Comparison of ENCODE assay signal across 8 cellular contexts in the genomic region with DNA sequence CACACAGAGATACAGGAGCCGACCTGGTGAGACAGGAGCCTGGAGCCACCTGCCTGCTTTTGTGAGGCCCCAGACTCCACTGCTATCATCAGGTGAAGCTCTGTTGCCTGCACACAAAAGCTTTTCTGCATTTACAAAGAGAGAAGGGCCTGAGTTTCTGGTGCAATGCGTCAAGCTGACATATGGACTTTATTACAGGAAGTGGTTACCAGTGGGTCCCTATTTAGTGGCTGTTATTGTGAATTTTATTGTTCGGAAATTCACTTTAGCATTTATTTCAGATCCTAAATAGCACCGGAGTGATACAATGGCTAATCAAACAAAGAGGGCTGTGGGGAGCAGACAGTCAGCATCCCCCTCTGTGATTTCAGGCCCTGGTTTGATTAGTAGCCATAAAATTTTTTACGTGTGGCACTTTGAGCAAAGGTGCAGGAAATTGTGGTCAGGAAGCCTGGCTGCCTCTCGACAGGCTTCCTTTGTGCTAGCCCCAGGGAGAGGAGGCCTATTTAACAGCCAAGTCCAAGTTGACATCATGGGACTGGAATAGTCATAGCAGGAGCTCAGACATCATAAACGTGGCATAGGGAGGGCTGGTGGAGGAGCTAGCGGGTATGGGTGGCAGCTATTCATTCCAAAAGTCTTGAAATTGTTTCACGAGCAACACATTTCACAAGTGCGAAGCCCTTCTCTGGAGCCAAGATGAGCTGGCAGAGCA. TPM values are rescaled to one million over a fixed set of nuclear protein-coding genes. Genes with fewer than 3 reads are reported as not detected.
A peak's percentile ranks its signal among the peaks of the same experiment; 100 is the strongest.
DNase-seq lines count a peak whose midpoint lies in the region; ATAC-seq and TF ChIP-seq lines count a peak whose summit lies in the region.

No MANE protein-coding gene starts in this region.

- peaks cover 21 to 36% of the 10 kb centered on the region in 2 donors for H3K4me1 ChIP-seq in thoracic aorta (ENCODE audit: control insufficient read depth in 1 of 2, low read depth in 2 of 2)

- peak; percentile 70 for ATAC-seq in HG02884 (IDR thresholded peaks at IDR 0.05; ENCODE audit: unreplicated experiment)
- ATAC-seq in thoracic aorta (ENCODE audit: insufficient number of reproducible peaks, low FRiP score, low read depth), result peak; percentile 92

- TF ChIP-seq CTCF in thoracic aorta (IDR thresholded peaks at IDR 0.05), result no peak

- H3K27me3 ChIP-seq in thoracic aorta (replicated peaks; ENCODE audit: insufficient read depth), result no peaks in the 10 kb centered on the region

- H3K36me3 ChIP-seq in thoracic aorta, result no peaks in the 10 kb centered on the region

- H3K9me3 ChIP-seq in thoracic aorta, result no peaks in the 10 kb centered on the region

- peak overlapping the region; percentile 27 for H3K4me3 ChIP-seq in thoracic aorta

- H3K27ac ChIP-seq in thoracic aorta, result peak overlapping the region; percentile 24 to 82

- peak; percentile 66 for DNase-seq in activated CD4-positive, alpha-beta T cell treated with anti-CD3 and anti-CD28 coated beads for 48 hours
- no peak for DNase-seq in activated CD4-positive, alpha-beta T cell treated with anti-CD3 and anti-CD28 coated beads, Interleukin-2, amount 50 U/mL, for 4 hours
- peak; percentile 86 for DNase-seq in NCI-H2196 (lab: John Stamatoyannopoulos, UW; ENCODE audit: unreplicated experiment)
- peak; percentile 58 to 66 for DNase-seq in activated T-cell treated with anti-CD3 and anti-CD28 coated beads, Interleukin-2, amount 50 U/mL, for 48 hours
- peak; percentile 29 for DNase-seq in kidney glomerular epithelial cell (lab: John Stamatoyannopoulos, UW)
- peak; percentile 50 for DNase-seq in thoracic aorta (ENCODE audit: low spot score)
- no peak for DNase-seq in C1 segment of cervical spinal cord (lab: John Stamatoyannopoulos, UW)

RNA-seq across cellular contexts. Expression of gene TGFBI, which starts 8.4 kb away (rescaled TPM):
- total RNA-seq in thoracic aorta, result 100 to 1,000 TPM; 158 to 173 TPM

Comparison
In these comparisons a context has a peak if more than half of its experiments do, and no peak if none do; other contexts are left out.
1. DNase-seq: peak in activated CD4-positive, alpha-beta T cell treated with anti-CD3 and anti-CD28 coated beads for 48 hours (single experiment), NCI-H2196 (single experiment), activated T-cell treated with anti-CD3 and anti-CD28 coated beads, Interleukin-2, amount 50 U/mL, for 48 hours (2 of 2), kidney glomerular epithelial cell (single experiment) and thoracic aorta (single experiment); none in activated CD4-positive, alpha-beta T cell treated with anti-CD3 and anti-CD28 coated beads, Interleukin-2, amount 50 U/mL, for 4 hours (0 of 2) and C1 segment of cervical spinal cord (0 of 14).